Comparison of ENCODE assay signal across 25 cellular contexts in genomic region chr5:131607903-131608540, GRCh38. TPM values are rescaled to one million over a fixed set of nuclear protein-coding genes. Genes with fewer than 3 reads are reported as not detected.
A peak's percentile ranks its signal among the peaks of the same experiment; 100 is the strongest.
DNase-seq lines count a peak whose midpoint lies in the region; ATAC-seq and TF ChIP-seq lines count a peak whose summit lies in the region.
"Had no signal": no experiment of that assay in that cellular context is flagged by ENCODE, and none has a peak within 500 bp of the region (broad histone marks: within the 10 kb centered on the region; RNA-seq: fewer than 3 reads in every experiment).

No MANE protein-coding gene starts in this region.

- H3K27ac Mint-ChIP-seq in IgD-negative memory B cell: peak overlapping the region in 2 of 3 donors; percentile 60 to 79
- H3K27ac Mint-ChIP-seq in chondrocyte (ENCODE audit: unreplicated experiment): peak overlapping the region; percentile 50
- H3K27ac Mint-ChIP-seq in endodermal cell: no peak overlapping the region
- H3K27ac Mint-ChIP-seq: activated CD4-positive, alpha-beta T cell treated with anti-CD3 and anti-CD28 coated beads for 36 hours; brain; type B pancreatic cell had no signal

- no peak for TF ChIP-seq EP300 in SK-N-SH (IDR thresholded peaks at IDR 0.05; ENCODE audit: borderline replicate concordance in 1 of 2, low read depth in 1 of 2, low read length in 1 of 2)

- H3F3A ChIP-seq in SK-N-SH (replicated peaks; ENCODE audit: insufficient read depth): peaks cover 20% of the 10 kb centered on the region

- H3K27ac ChIP-seq in SK-N-SH (ENCODE audit: low read depth in 2 of 2, low read length in 1 of 2) (no peak overlapping the region), neutrophil (peak overlapping the region; percentile 12), endodermal cell (ENCODE audit: low read depth, low read length) (no peak overlapping the region)
- H3K27ac ChIP-seq: 22Rv1, psoas muscle, SJCRH30 had no signal

- WGBS in SK-N-SH (ENCODE audit: low lambda C conversion rate): 80% methylated on average over 4 of the region's 4 CpGs
- WGBS in endodermal cell (ENCODE audit: insufficient coverage in 1 of 2, insufficient read length in 1 of 2), 2 experiments: 85 to 100% methylated on average over 3 to 4 of the region's 4 CpGs

- H3K9me3 ChIP-seq in SK-N-SH: no peaks in the 10 kb centered on the region
- no peaks in the 10 kb centered on the region for H3K9me3 ChIP-seq in neutrophil
- no peaks in the 10 kb centered on the region for H3K9me3 ChIP-seq in endodermal cell (ENCODE audit: control insufficient read depth, low read length)
- H3K9me3 ChIP-seq: Caco-2, psoas muscle, SJCRH30 had no signal

- no peak overlapping the region for H2AFZ ChIP-seq in SK-N-SH (ENCODE audit: low read depth)

- CTCF ChIA-PET in SK-N-SH (lab: Yijun Ruan, JAX): interaction anchor here (1.2 kb wide), 1 partner anchor 18 kb away, joined by 6 read pairs; no protein-coding TSS in a partner anchor

- no peaks in the 10 kb centered on the region for H3K9me3 Mint-ChIP-seq in IgD-negative memory B cell
- no peaks in the 10 kb centered on the region for H3K9me3 Mint-ChIP-seq in chondrocyte (ENCODE audit: low read depth)
- no peaks in the 10 kb centered on the region for H3K9me3 Mint-ChIP-seq in endodermal cell
- H3K9me3 Mint-ChIP-seq: brain, type B pancreatic cell had no signal

- H3K36me3 Mint-ChIP-seq in IgD-negative memory B cell (peaks cover 2% of the 10 kb centered on the region), chondrocyte (ENCODE audit: low read depth) (no peaks in the 10 kb centered on the region), endodermal cell (ENCODE audit: low read depth) (no peaks in the 10 kb centered on the region)

- H3K36me3 ChIP-seq in SK-N-SH (replicated peaks in 1 of 2; ENCODE audit: control insufficient read depth in 1 of 2, insufficient read depth in 2 of 2, low read length in 1 of 2): peaks cover 0 to 2% of the 10 kb centered on the region in 2 experiments
- H3K36me3 ChIP-seq in neutrophil: peaks cover under 1% of the 10 kb centered on the region
- peaks cover 3% of the 10 kb centered on the region for H3K36me3 ChIP-seq in endodermal cell (ENCODE audit: control insufficient read depth, insufficient read depth, low read length)

- no peaks in the 10 kb centered on the region for H3K9me2 ChIP-seq in SK-N-SH

- TF ChIP-seq CTCF in SK-N-SH (IDR thresholded peaks at IDR 0.05) (no peak), chondrocyte (IDR thresholded peaks at IDR 0.05) (no peak), neutrophil (IDR thresholded peaks at IDR 0.05) (no peak), endodermal cell (conservative IDR thresholded peaks at IDR 0.05) (no peak)

- no peak for TF ChIP-seq POLR2A in GM18505 (IDR thresholded peaks at IDR 0.05; ENCODE audit: borderline replicate concordance, extremely low read depth, insufficient read depth, insufficient read length)

- no peak overlapping the region for H3K4me2 ChIP-seq in SK-N-SH

- ATAC-seq in SK-N-SH treated with all-trans-retinoic acid at 6 μM for 48 hours (no peak), GM18505 (IDR thresholded peaks at IDR 0.05; ENCODE audit: unreplicated experiment) (no peak)
- ATAC-seq: activated CD4-positive, alpha-beta T cell treated with anti-CD3 and anti-CD28 coated beads for 36 hours had no signal

- POLR2A ChIA-PET in SK-N-SH (lab: Yijun Ruan, JAX): no interaction called here

- H3K4me3 Mint-ChIP-seq in IgD-negative memory B cell (peak overlapping the region in 1 of 4 donors; percentile 63), chondrocyte (ENCODE audit: unreplicated experiment) (no peak overlapping the region), endodermal cell (no peak overlapping the region)
- H3K4me3 Mint-ChIP-seq: activated CD4-positive, alpha-beta T cell treated with anti-CD3 and anti-CD28 coated beads for 36 hours; brain; type B pancreatic cell had no signal

- no peaks in the 10 kb centered on the region for H3K27me3 Mint-ChIP-seq in IgD-negative memory B cell
- no peaks in the 10 kb centered on the region for H3K27me3 Mint-ChIP-seq in chondrocyte (ENCODE audit: low read depth)
- no peaks in the 10 kb centered on the region for H3K27me3 Mint-ChIP-seq in endodermal cell (ENCODE audit: insufficient read depth)
- H3K27me3 Mint-ChIP-seq: activated CD4-positive, alpha-beta T cell treated with anti-CD3 and anti-CD28 coated beads for 36 hours; brain; type B pancreatic cell had no signal

- no peak overlapping the region for H3K4me3 ChIP-seq in SK-N-SH (ENCODE audit: low read depth in 2 of 2, low read length in 1 of 2)
- no peak overlapping the region for H3K4me3 ChIP-seq in neutrophil (ENCODE audit: low read depth in 1 of 2, low read length in 1 of 2)
- no peak overlapping the region for H3K4me3 ChIP-seq in endodermal cell (ENCODE audit: low read length)
- H3K4me3 ChIP-seq: psoas muscle, SJCRH30 had no signal

- H3K9ac ChIP-seq in SK-N-SH (no peak overlapping the region), endodermal cell (ENCODE audit: extremely low read depth, low read length, poor library complexity, severe bottlenecking) (no peak overlapping the region)

- peaks cover 19 to 49% (median 37%) of the 10 kb centered on the region in 3 donors for H3K4me1 Mint-ChIP-seq in IgD-negative memory B cell
- H3K4me1 Mint-ChIP-seq in chondrocyte (ENCODE audit: low read depth): peaks cover 51% of the 10 kb centered on the region
- H3K4me1 Mint-ChIP-seq in endodermal cell: peaks cover 5% of the 10 kb centered on the region

- TF ChIP-seq RAD21 in SK-N-SH (IDR thresholded peaks at IDR 0.05; ENCODE audit: low read length): no peak

- peaks cover 78% of the 10 kb centered on the region for H3K79me2 ChIP-seq in SK-N-SH (ENCODE audit: insufficient read depth)

- H3K4me1 ChIP-seq in SK-N-SH (ENCODE audit: control insufficient read depth in 1 of 2, insufficient read depth in 2 of 2, low read depth in 1 of 2, low read length in 1 of 2): peaks cover 0 to 6% of the 10 kb centered on the region in 2 experiments; a peak in 2 of 4 replicates
- peaks cover 0 to 14% of the 10 kb centered on the region in 2 experiments for H3K4me1 ChIP-seq in neutrophil (ENCODE audit: control insufficient read depth in 1 of 2, insufficient read depth in 1 of 2, low read depth in 1 of 2, low read length in 1 of 2)
- no peaks in the 10 kb centered on the region for H3K4me1 ChIP-seq in endodermal cell (ENCODE audit: control insufficient read depth, insufficient read depth, low read length)

- no peaks in the 10 kb centered on the region for H3K27me3 ChIP-seq in SK-N-SH (ENCODE audit: insufficient read depth)
- H3K27me3 ChIP-seq in neutrophil: no peaks in the 10 kb centered on the region
- H3K27me3 ChIP-seq in endodermal cell (ENCODE audit: control insufficient read depth, insufficient read depth, low read length, poor library complexity, severe bottlenecking): no peaks in the 10 kb centered on the region
- H3K27me3 ChIP-seq: SJCRH30 had no signal

- no peaks in the 10 kb centered on the region for H4K20me1 ChIP-seq in SK-N-SH (ENCODE audit: insufficient read depth)

- DNase-seq in SK-N-SH: no peak
- no peak for DNase-seq in chondrocyte (ENCODE audit: low spot score)
- DNase-seq in endodermal cell: no peak
- DNase-seq in RPMI8226: no peak
- DNase-seq: activated CD4-positive, alpha-beta T cell treated with anti-CD3 and anti-CD28 coated beads for 36 hours; activated naive CD4-positive, alpha-beta T cell treated with anti-CD3 and anti-CD28 coated beads, Interleukin-2, amount 50 U/mL, for 16 hours; AML-193; Caco-2; DMS79; glutamatergic neuron; Kasumi-1; NCI-H1694; NCI-H2171 treated with DMSO at 0.1 percent for 48 hours; NCI-H526; psoas muscle; SJCRH30; stimulated activated CD8-positive, alpha-beta memory T cell treated with anti-CD3 and anti-CD28 coated beads, Interleukin-4, amount 100 ng/mL, for 48 hours; T-helper 1 cell had no signal

TF ChIP-seq in SK-N-SH treated with all-trans-retinoic acid at 6 μM for 48 hours, 23 proteins besides CTCF, POLR2A, EP300 and RAD21 (continues in another document):
- no peak for TF ChIP-seq POU6F1 (CRISPR knock-in tag; IDR thresholded peaks at IDR 0.05; ENCODE audit: borderline replicate concordance, low read depth)
- peak; percentile 23; the same call in 1 of the 2 replicates for TF ChIP-seq ISL1 (CRISPR knock-in tag; IDR thresholded peaks at IDR 0.05)

TF ChIP-seq in SK-N-SH, 30 proteins besides CTCF, POLR2A, EP300 and RAD21:
- TF ChIP-seq SIN3A (IDR thresholded peaks at IDR 0.05; ENCODE audit: borderline replicate concordance, low read depth, low read length): no peak
- no peak for TF ChIP-seq SMC3 (IDR thresholded peaks at IDR 0.05; ENCODE audit: low read depth, low read length)
- TF ChIP-seq NRF1 (IDR thresholded peaks at IDR 0.05; ENCODE audit: low read depth, low read length): no peak
- TF ChIP-seq GATA2 (CRISPR knock-in tag; IDR thresholded peaks at IDR 0.05): no peak
- TF ChIP-seq EZH2phosphoT487 (IDR thresholded peaks at IDR 0.05; ENCODE audit: borderline replicate concordance, low read depth): no peak
- TF ChIP-seq PBX3 (IDR thresholded peaks at IDR 0.05): no peak
- TF ChIP-seq RCOR1 (IDR thresholded peaks at IDR 0.05; ENCODE audit: low read length): no peak

RNA-seq across cellular contexts. Expression of gene RAPGEF6, which starts 27.0 kb away (rescaled TPM):
- polyA plus RNA-seq in SK-N-SH (2012; rRNA removed): 2.9 and 4.7 TPM in 2 replicates
- 3.0 and 3.3 TPM in 2 replicates for polyA plus RNA-seq in SK-N-SH (2012; cell fraction: cytosol; rRNA removed)
- polyA plus RNA-seq in SK-N-SH (2012; cell fraction: nucleus; rRNA removed): 4.9 and 9.0 TPM in 2 replicates
- polyA plus RNA-seq in IgD-negative memory B cell: 16.6 TPM
- 12.1 to 18.9 TPM (median 13.6 TPM) in 3 replicates for total RNA-seq in chondrocyte
- total RNA-seq in endodermal cell: 10 to 100 TPM; 19.2 to 24.0 TPM
- 17.4 TPM for polyA plus RNA-seq in endodermal cell (2013, experiment 1 of 2)
- 15.6 TPM for polyA plus RNA-seq in endodermal cell (2013, experiment 2 of 2)
